In genomic region chr10:4354382-4354812, GRCh38 we compare ENCODE assay signal across 12 cellular contexts.
DNase-seq lines count a peak whose midpoint lies in the region; TF ChIP-seq lines count a peak whose summit lies in the region.
"Had no signal": no experiment of that assay in that cellular context is flagged by ENCODE, and none has a peak within 500 bp of the region (broad histone marks: within the 10 kb centered on the region; RNA-seq: fewer than 3 reads in every experiment).

No MANE protein-coding gene starts in this region.

- peak overlapping the region; percentile 27 to 47 for H3K27ac ChIP-seq in coronary artery
- H3K27ac ChIP-seq in muscle layer of duodenum (ENCODE audit: low read length): peak overlapping the region; percentile 20

- H3K27me3 ChIP-seq in BJ (ENCODE audit: control insufficient read depth, insufficient read depth, low read length) (no peaks in the 10 kb centered on the region), muscle layer of duodenum (ENCODE audit: low read depth, low read length) (no peaks in the 10 kb centered on the region)

- H3K36me3 ChIP-seq in BJ (ENCODE audit: control insufficient read depth, insufficient read depth, low read length): no peaks in the 10 kb centered on the region
- H3K36me3 ChIP-seq in muscle layer of duodenum (ENCODE audit: control insufficient read depth in 1 of 2, insufficient read depth in 2 of 2, low read length in 2 of 2): no peaks in the 10 kb centered on the region

- TF ChIP-seq CTCF in BJ (IDR thresholded peaks at IDR 0.05; ENCODE audit: insufficient read depth, low read depth, low read length) (no peak), coronary artery (IDR thresholded peaks at IDR 0.05) (no peak)

- no peak overlapping the region for H3K4me3 ChIP-seq in BJ (ENCODE audit: low read depth, low read length)
- no peak overlapping the region for H3K4me3 ChIP-seq in coronary artery
- no peak overlapping the region for H3K4me3 ChIP-seq in muscle layer of duodenum (ENCODE audit: low read depth in 1 of 2, low read length in 2 of 2)

- CTCF ChIA-PET in BJ (lab: Yijun Ruan, JAX): no interaction called here

- peak; percentile 67 for DNase-seq in BJ (ENCODE audit: low read depth)
- peak; percentile 86 for DNase-seq in M059J (ENCODE audit: low read depth)
- no peak for DNase-seq in coronary artery (ENCODE audit: low spot score)
- DNase-seq in globus pallidus (ENCODE audit: low spot score): no peak
- no peak for DNase-seq in NCI-H1092 treated with DMSO at 0.1 percent for 48 hours (lab: John Stamatoyannopoulos, UW)
- no peak for DNase-seq in mesenteric fat pad (ENCODE audit: low spot score)
- no peak for DNase-seq in activated T-cell treated with anti-CD3 and anti-CD28 coated beads, Interleukin-2, amount 50 U/mL, for 48 hours
- DNase-seq: activated CD8-positive, alpha-beta memory T cell treated with anti-CD3 and anti-CD28 coated beads, Interleukin-2, amount 10 ng/mL, durations not matched to agents 7 days and 5 days; CD4-positive, alpha-beta T cell; stimulated activated naive B cell treated with anti-CD40 and anti-IgM and Interleukin-4, amounts not matched to agents 10 μg/mL and 1 μg/mL and 100 μg/mL, for 72 hours; T-cell had no signal

- H3K4me1 ChIP-seq in muscle layer of duodenum (ENCODE audit: control insufficient read depth in 1 of 2, insufficient read depth in 2 of 2, low read length in 2 of 2): peaks cover 7 to 8% of the 10 kb centered on the region in 2 donors

- POLR2A ChIA-PET in BJ (lab: Charles Lee): interaction anchor here (0.5 kb wide), 1 partner anchor 96 kb away, joined by 3 read pairs; no protein-coding TSS in a partner anchor

- no peaks in the 10 kb centered on the region for H3K9me3 ChIP-seq in muscle layer of duodenum (ENCODE audit: control insufficient read depth in 1 of 2, low read length in 2 of 2)

Comparison
In these comparisons a context has a peak if more than half of its experiments do, and no peak if none do; other contexts are left out.
1. DNase-seq: peak in BJ (single experiment) and M059J (single experiment); none in coronary artery (single experiment), globus pallidus (single experiment), NCI-H1092 treated with DMSO at 0.1 percent for 48 hours (single experiment), mesenteric fat pad (single experiment) and activated T-cell treated with anti-CD3 and anti-CD28 coated beads, Interleukin-2, amount 50 U/mL, for 48 hours (0 of 2).